In genomic region chr2:177474904-177475474, GRCh38 we compare ENCODE assay signal across 17 cellular contexts.
DNase-seq lines count a peak whose midpoint lies in the region; ATAC-seq, FAIRE-seq and TF ChIP-seq lines count a peak whose summit lies in the region.
"Had no signal": no experiment of that assay in that cellular context is flagged by ENCODE, and none has a peak within 500 bp of the region (broad histone marks: within the 10 kb centered on the region; RNA-seq: fewer than 3 reads in every experiment).

No MANE protein-coding gene starts in this region.

- TF ChIP-seq POLR2A in A549 (IDR thresholded peaks at IDR 0.05; ENCODE audit: low read length): no peak
- TF ChIP-seq POLR2A in testis (IDR thresholded peaks at IDR 0.05): no peak

- H3K27me3 ChIP-seq in GM23338 (ENCODE audit: insufficient read depth) (no peaks in the 10 kb centered on the region), adipocyte (replicated peaks; ENCODE audit: control insufficient read depth, insufficient read depth, low read length) (no peaks in the 10 kb centered on the region), testis (no peaks in the 10 kb centered on the region)
- H3K27me3 ChIP-seq: BLaER1 had no signal

- no peak for ATAC-seq in A549
- ATAC-seq in GM23338: no peak
- ATAC-seq: stimulated activated effector memory CD8-positive, alpha-beta T cell treated with anti-CD3 and anti-CD28 coated beads, Interleukin-12 subunit alpha, Interleukin-12 subunit beta, amount 100 ng/mL, for 72 hours; T-cell had no signal

- no peaks in the 10 kb centered on the region for H3K36me3 ChIP-seq in GM23338 (ENCODE audit: insufficient read depth)
- peaks cover 38% of the 10 kb centered on the region for H3K36me3 ChIP-seq in adipocyte (ENCODE audit: control insufficient read depth, insufficient read depth, low read length, severe bottlenecking)
- no peaks in the 10 kb centered on the region for H3K36me3 ChIP-seq in testis (ENCODE audit: low read depth, missing control alignments)

- peaks cover 22% of the 10 kb centered on the region; the same call in 2 of the 3 replicates for H3K9me3 Mint-ChIP-seq in GM23338

- H2AFZ ChIP-seq in GM23338: no peak overlapping the region
- H2AFZ ChIP-seq: parathyroid adenoma had no signal

- H3K36me3 Mint-ChIP-seq in GM23338 (ENCODE audit: low read depth): peaks cover 45% of the 10 kb centered on the region

- TF ChIP-seq EP300 in A549 (IDR thresholded peaks at IDR 0.05): no peak

- H3K9me2 ChIP-seq in GM23338 (ENCODE audit: insufficient read depth): no peaks in the 10 kb centered on the region

- no peak for FAIRE-seq in A549 (lab: Jason Lieb, UNC)

- TF ChIP-seq CTCF in A549 (IDR thresholded peaks at IDR 0.05): no peak
- no peak for TF ChIP-seq CTCF in GM23338 (conservative IDR thresholded peaks at IDR 0.05; ENCODE audit: low read depth in 2 of 2)
- TF ChIP-seq CTCF in testis (IDR thresholded peaks at IDR 0.05): no peak

- no peaks in the 10 kb centered on the region for H3F3A ChIP-seq in GM23338 (replicated peaks; ENCODE audit: low read depth)

- H3K4me3 Mint-ChIP-seq in GM23338: no peak overlapping the region
- H3K4me3 Mint-ChIP-seq: memory B cell; stimulated activated effector memory CD8-positive, alpha-beta T cell treated with anti-CD3 and anti-CD28 coated beads, Interleukin-12 subunit alpha, Interleukin-12 subunit beta, amount 100 ng/mL, for 72 hours; T-cell had no signal

- H3K79me2 ChIP-seq in GM23338 (replicated peaks; ENCODE audit: insufficient read depth): no peaks in the 10 kb centered on the region
- H3K79me2 ChIP-seq: parathyroid adenoma had no signal

- H3K4me1 ChIP-seq in A549 (peaks cover 9% of the 10 kb centered on the region), GM23338 (ENCODE audit: insufficient read depth) (no peaks in the 10 kb centered on the region), adipocyte (ENCODE audit: control insufficient read depth, insufficient read depth, low read length) (peaks cover 14% of the 10 kb centered on the region), testis (no peaks in the 10 kb centered on the region)
- H3K4me1 ChIP-seq: BLaER1, parathyroid adenoma had no signal

- CTCF ChIA-PET in A549 (lab: Yijun Ruan, JAX): interaction anchor here (0.9 kb wide), 1 partner anchor 46 kb away, joined by 3 read pairs; no protein-coding TSS in a partner anchor

- no peak for TF ChIP-seq RAD21 in A549 (conservative IDR thresholded peaks at IDR 0.05 in 1 of 2, IDR thresholded peaks at IDR 0.05 in 1 of 2)

- H3K9me3 ChIP-seq in A549 (peaks cover 18% of the 10 kb centered on the region; the same call in 2 of the 3 replicates), adipocyte (ENCODE audit: control insufficient read depth, low read length) (peaks cover 42% of the 10 kb centered on the region), testis (no peaks in the 10 kb centered on the region)

- H3K4me2 ChIP-seq in A549 (no peak overlapping the region), GM23338 (no peak overlapping the region)
- H3K4me2 ChIP-seq: BLaER1 had no signal

- H3K27ac ChIP-seq in A549 (no peak overlapping the region), GM23338 (ENCODE audit: low read depth) (no peak overlapping the region), testis (no peak overlapping the region)
- H3K27ac ChIP-seq: BLaER1, parathyroid adenoma had no signal

- no peaks in the 10 kb centered on the region for H3K27me3 Mint-ChIP-seq in GM23338 (ENCODE audit: insufficient read depth, low read depth, poor library complexity)
- H3K27me3 Mint-ChIP-seq: memory B cell, T-cell had no signal

- WGBS in A549 (ENCODE audit: missing lambda C conversion rate): 91% methylated on average over 1 of the region's 1 CpG
- WGBS in testis, 2 donors: 64 to 67% methylated on average over 1 of the region's 1 CpG

- intact Hi-C loops in testis (cut with DNase I; ENCODE audit: low total_unique reads): no loop called here

- DNase-seq in A549 (ENCODE audit: low read depth in 1 of 2, low spot score in 1 of 2) (no peak), GM23338 (ENCODE audit: low spot score) (no peak), adipocyte (ENCODE audit: low read depth) (peak; percentile 10), foreskin melanocyte (peak; percentile 65), SHP77 (lab: John Stamatoyannopoulos, UW) (no peak), MV-4-11 (lab: John Stamatoyannopoulos, UW) (no peak), amygdala (lab: John Stamatoyannopoulos, UW) (no peak), testis (no peak)
- DNase-seq: activated naive CD4-positive, alpha-beta T cell treated with Interleukin-2 at 50 U/mL for 16 hours; GF-D8; NCI-H2171; stimulated activated CD4-positive, alpha-beta T cell treated with anti-CD3 and anti-CD28 coated beads, Interleukin-2, amount 100 ng/mL, for 24 hours; T-cell had no signal

- no peaks in the 10 kb centered on the region for H4K20me1 ChIP-seq in GM23338 (replicated peaks; ENCODE audit: insufficient read depth)
- H4K20me1 ChIP-seq: BLaER1 had no signal

- no peak overlapping the region for H3K9ac ChIP-seq in adipocyte (ENCODE audit: low read length)
- H3K9ac ChIP-seq: BLaER1, parathyroid adenoma had no signal

- H3K4me3 ChIP-seq in A549 (no peak overlapping the region), GM23338 (no peak overlapping the region), adipocyte (ENCODE audit: low read length) (no peak overlapping the region), testis (no peak overlapping the region)
- H3K4me3 ChIP-seq: BLaER1 had no signal

- POLR2A ChIA-PET in A549 (lab: Yijun Ruan, JAX): no interaction called here

- peaks cover 4% of the 10 kb centered on the region; the same call in 1 of the 3 replicates for H3K4me1 Mint-ChIP-seq in GM23338
- H3K4me1 Mint-ChIP-seq: memory B cell; stimulated activated effector memory CD8-positive, alpha-beta T cell treated with anti-CD3 and anti-CD28 coated beads, Interleukin-12 subunit alpha, Interleukin-12 subunit beta, amount 100 ng/mL, for 72 hours; T-cell had no signal

- peak overlapping the region; percentile 38; the same call in 1 of the 2 replicates for H3K27ac Mint-ChIP-seq in GM23338
- H3K27ac Mint-ChIP-seq: memory B cell; stimulated activated effector memory CD8-positive, alpha-beta T cell treated with anti-CD3 and anti-CD28 coated beads, Interleukin-12 subunit alpha, Interleukin-12 subunit beta, amount 100 ng/mL, for 72 hours; T-cell had no signal

TF ChIP-seq in A549, 52 proteins besides CTCF, POLR2A, EP300 and RAD21:
- TF ChIP-seq FOSL2 (IDR thresholded peaks at IDR 0.05) (no peak), FOSL2 (CRISPR knock-in tag; IDR thresholded peaks at IDR 0.05) (peak; percentile 50), HMGXB4 (CRISPR knock-in tag; IDR thresholded peaks at IDR 0.05; ENCODE audit: borderline replicate concordance) (no peak)

TF ChIP-seq in GM23338, 12 proteins besides CTCF, POLR2A, EP300 and RAD21 (continues in another document):
- TF ChIP-seq CREB1 (CRISPR knock-in tag; IDR thresholded peaks at IDR 0.05; ENCODE audit: low read depth) (no peak), NANOG (IDR thresholded peaks at IDR 0.05; ENCODE audit: borderline replicate concordance) (no peak), JUNB (IDR thresholded peaks at IDR 0.05; ENCODE audit: unreplicated experiment) (no peak)

Comparison
In these comparisons a context has a peak if more than half of its experiments do, and no peak if none do; other contexts are left out.
1. DNase-seq: peak in adipocyte (single experiment) and foreskin melanocyte (single experiment); none in A549 (0 of 2), GM23338 (single experiment), SHP77 (0 of 2), MV-4-11 (single experiment), amygdala (0 of 56) and testis (single experiment).